ENCODE assay signal across 14 cellular contexts in genomic region chr14:94040796-94041195, GRCh38. TPM values are rescaled to one million over a fixed set of nuclear protein-coding genes. Genes with fewer than 3 reads are reported as not detected.
A peak's percentile ranks its signal among the peaks of the same experiment; 100 is the strongest.
DNase-seq lines count a peak whose midpoint lies in the region; ATAC-seq and TF ChIP-seq lines count a peak whose summit lies in the region.
"Had no signal": no experiment of that assay in that cellular context is flagged by ENCODE, and none has a peak within 500 bp of the region (broad histone marks: within the 10 kb centered on the region; RNA-seq: fewer than 3 reads in every experiment).

No MANE protein-coding gene starts in this region.

- H3K36me3 ChIP-seq in Caco-2 (ENCODE audit: control insufficient read depth, insufficient read depth, low read length) (no peaks in the 10 kb centered on the region), neuronal stem cell (replicated peaks in 1 of 2; ENCODE audit: control insufficient read depth in 2 of 2, insufficient read depth in 2 of 2, low read length in 2 of 2) (peaks cover 13 to 27% of the 10 kb centered on the region in 2 donors)

- no peak overlapping the region for H2BK5ac ChIP-seq in neuronal stem cell (ENCODE audit: low read length)

- peak overlapping the region; percentile 17 for H3K18ac ChIP-seq in neuronal stem cell (ENCODE audit: low read length)

- H3K9me3 Mint-ChIP-seq in Caco-2 (ENCODE audit: unreplicated experiment) (no peaks in the 10 kb centered on the region), endothelial cell (ENCODE audit: unreplicated experiment) (no peaks in the 10 kb centered on the region)

- ATAC-seq in T-helper 17 cell = no peak
- ATAC-seq in HG03432 (IDR thresholded peaks at IDR 0.05; ENCODE audit: unreplicated experiment) = no peak
- no peak for ATAC-seq in GM19463 (IDR thresholded peaks at IDR 0.05; ENCODE audit: unreplicated experiment)

- peak overlapping the region; percentile 25 for H3K14ac ChIP-seq in neuronal stem cell (ENCODE audit: low read length)

- H2BK12ac ChIP-seq in neuronal stem cell (ENCODE audit: low read length) = no peak overlapping the region

- intact Hi-C loops in Caco-2 (cut with micrococcal nuclease; ENCODE audit: unreplicated experiment) = no loop called here

- no CpG with 5 or more reads among the region's 13 CpGs for WGBS in neuronal stem cell (ENCODE audit: extremely low coverage in 2 of 2, insufficient read length in 2 of 2, insufficient replicate concordance in 1 of 2), 2 donors

- no peak for TF ChIP-seq CTCF in Caco-2 (IDR thresholded peaks at IDR 0.05; ENCODE audit: insufficient read depth in 1 of 2, low read depth in 1 of 2, low read length in 1 of 2, severe bottlenecking in 1 of 2, unreplicated experiment in 1 of 2)
- TF ChIP-seq CTCF in endothelial cell (IDR thresholded peaks at IDR 0.05; ENCODE audit: unreplicated experiment) = no peak

- BruUV-seq in Caco-2 (replicated peaks; lab: Mats Ljungman, UMichigan) = no TSS peak

- H3K4ac ChIP-seq in neuronal stem cell (ENCODE audit: low read length) = no peak overlapping the region

- no peak overlapping the region for H2AFZ ChIP-seq in neuronal stem cell (ENCODE audit: low read length)

- H3K23ac ChIP-seq in neuronal stem cell (ENCODE audit: low read depth, low read length, poor library complexity) = peak overlapping the region; percentile 40

- H2BK15ac ChIP-seq in neuronal stem cell (ENCODE audit: low read length) = no peak overlapping the region

- no peak for DNase-seq in Caco-2
- no peak for DNase-seq in T-helper 17 cell
- DNase-seq in endothelial cell (ENCODE audit: low spot score) = no peak
- no peak for DNase-seq in neuronal stem cell (ENCODE audit: low spot score)
- no peak for DNase-seq in NCI-H1105 (lab: John Stamatoyannopoulos, UW)
- no peak for DNase-seq in SKM-1 (lab: John Stamatoyannopoulos, UW; ENCODE audit: unreplicated experiment)
- DNase-seq: BE2C; CD4-positive, alpha-beta memory T cell; DMS153; DMS79 treated with DMSO at 0.1 percent for 48 hours; EL had no signal

- H3K4me2 ChIP-seq in neuronal stem cell (ENCODE audit: insufficient read depth, low read length, poor library complexity, severe bottlenecking) = no peak overlapping the region

- H3K36me3 Mint-ChIP-seq in Caco-2 (ENCODE audit: insufficient read depth, unreplicated experiment) = peaks cover 22% of the 10 kb centered on the region
- peaks cover 4% of the 10 kb centered on the region for H3K36me3 Mint-ChIP-seq in T-helper 17 cell (ENCODE audit: low read depth)
- peaks cover 22% of the 10 kb centered on the region for H3K36me3 Mint-ChIP-seq in endothelial cell (ENCODE audit: low read depth, unreplicated experiment)

- no peak overlapping the region for H3K27ac ChIP-seq in neuronal stem cell (replicated peaks; ENCODE audit: low read length)
- H3K27ac ChIP-seq: C4-2B had no signal

- H3K4me3 Mint-ChIP-seq in Caco-2 (ENCODE audit: unreplicated experiment) (no peak overlapping the region), T-helper 17 cell (peak overlapping the region; percentile 80), endothelial cell (ENCODE audit: unreplicated experiment) (no peak overlapping the region)

- peaks cover 2% of the 10 kb centered on the region for H3K79me1 ChIP-seq in neuronal stem cell (ENCODE audit: low read depth, low read length)

- H3K27me3 Mint-ChIP-seq in Caco-2 (ENCODE audit: insufficient read depth, unreplicated experiment) (no peaks in the 10 kb centered on the region), T-helper 17 cell (no peaks in the 10 kb centered on the region), endothelial cell (ENCODE audit: unreplicated experiment) (peaks cover 5% of the 10 kb centered on the region)
- H3K27me3 Mint-ChIP-seq: CD4-positive, alpha-beta memory T cell had no signal

- H3K27me3 ChIP-seq in Caco-2 (replicated peaks; ENCODE audit: control insufficient read depth, insufficient read depth, low read length) = no peaks in the 10 kb centered on the region
- no peaks in the 10 kb centered on the region for H3K27me3 ChIP-seq in neuronal stem cell (ENCODE audit: control insufficient read depth in 3 of 3, insufficient read depth in 3 of 3, low read depth in 1 of 3, low read length in 3 of 3)
- H3K27me3 ChIP-seq: BE2C had no signal

- H4K91ac ChIP-seq in neuronal stem cell (ENCODE audit: low read depth, low read length, poor library complexity) = no peak overlapping the region

- peak overlapping the region; percentile 54 for H3K9ac ChIP-seq in neuronal stem cell (ENCODE audit: low read depth, low read length, poor library complexity)

- POLR2A ChIA-PET in Caco-2 (lab: Charles Lee) = no interaction called here

- H3K4me1 Mint-ChIP-seq in Caco-2 (ENCODE audit: low read depth, unreplicated experiment) (peaks cover 4% of the 10 kb centered on the region), T-helper 17 cell (peaks cover 21% of the 10 kb centered on the region), endothelial cell (ENCODE audit: unreplicated experiment) (no peaks in the 10 kb centered on the region)

- H2AK5ac ChIP-seq in neuronal stem cell (ENCODE audit: low read depth, low read length) = no peak overlapping the region

- H3K9me3 ChIP-seq in Caco-2 = no peaks in the 10 kb centered on the region
- no peaks in the 10 kb centered on the region for H3K9me3 ChIP-seq in T-helper 17 cell (ENCODE audit: control insufficient read depth, low read length, poor library complexity, severe bottlenecking)
- H3K9me3 ChIP-seq in neuronal stem cell (replicated peaks in 1 of 2; ENCODE audit: control insufficient read depth in 2 of 2, insufficient read depth in 1 of 2, low read depth in 1 of 2, low read length in 2 of 2) = no peaks in the 10 kb centered on the region
- H3K9me3 ChIP-seq: BE2C had no signal

- CTCF ChIA-PET in Caco-2 (lab: Charles Lee) = no interaction called here

- no peak overlapping the region for H2BK120ac ChIP-seq in neuronal stem cell (ENCODE audit: low read depth, low read length)

- H3K27ac Mint-ChIP-seq in Caco-2 (ENCODE audit: unreplicated experiment) = peak overlapping the region; percentile 60
- H3K27ac Mint-ChIP-seq in T-helper 17 cell = peak overlapping the region; percentile 94
- peak overlapping the region; percentile 21 for H3K27ac Mint-ChIP-seq in endothelial cell (ENCODE audit: unreplicated experiment)

- H4K8ac ChIP-seq in neuronal stem cell (ENCODE audit: low read depth, low read length) = peak overlapping the region; percentile 87

- H3K4me1 ChIP-seq in Caco-2 = no peaks in the 10 kb centered on the region
- H3K4me1 ChIP-seq in neuronal stem cell (ENCODE audit: control insufficient read depth in 2 of 2, insufficient read depth in 1 of 2, low read depth in 1 of 2, low read length in 2 of 2) = peaks cover 0 to 2% of the 10 kb centered on the region in 2 donors

- H3K4me3 ChIP-seq in Caco-2 (ENCODE audit: low read depth, low read length) (no peak overlapping the region), neuronal stem cell (ENCODE audit: low read length in 2 of 2) (no peak overlapping the region)

RNA-seq across cellular contexts. Expression of gene OTUB2, which starts 14.7 kb away (rescaled TPM):
- total RNA-seq in Caco-2 (2022) (1.2 TPM in 2 replicates), T-helper 17 cell (under 1 TPM; 0.12 to 0.37 TPM), endothelial cell (ENCODE audit: unreplicated experiment) (2.3 TPM)
- 5.1 TPM for polyA plus RNA-seq in neuronal stem cell (2013, experiment 1 of 2)
- polyA plus RNA-seq in neuronal stem cell (2013, experiment 2 of 2) = 5.0 TPM

RNA-seq across cellular contexts. Expression of gene DDX24, which starts 40.2 kb away (rescaled TPM):
- 131 and 132 TPM in 2 replicates for total RNA-seq in Caco-2 (2022)
- total RNA-seq in T-helper 17 cell = 100 to 1,000 TPM; 478 to 531 TPM
- total RNA-seq in endothelial cell (ENCODE audit: unreplicated experiment) = 89.6 TPM
- 106 TPM for polyA plus RNA-seq in neuronal stem cell (2013, experiment 1 of 2)
- 112 TPM for polyA plus RNA-seq in neuronal stem cell (2013, experiment 2 of 2)

RNA-seq across cellular contexts. Expression of gene IFI27L1, which starts 40.3 kb away (rescaled TPM):
- total RNA-seq in Caco-2 (2022) (11.6 and 13.6 TPM in 2 replicates), T-helper 17 cell (10 to 100 TPM in 1 of 2 donors, 1 to 10 TPM in 1; 9.3 to 12.1 TPM), endothelial cell (ENCODE audit: unreplicated experiment) (33.5 TPM)
- polyA plus RNA-seq in neuronal stem cell (2013, experiment 1 of 2) = 39.8 TPM
- polyA plus RNA-seq in neuronal stem cell (2013, experiment 2 of 2) = 38.1 TPM

RNA-seq across cellular contexts. Expression of gene CCDC197, which starts 43.7 kb away (rescaled TPM):
- total RNA-seq in Caco-2 (2022) (not detected in 2 replicates), T-helper 17 cell (not detected), endothelial cell (ENCODE audit: unreplicated experiment) (not detected)
- polyA plus RNA-seq in neuronal stem cell (2013, experiment 1 of 2) = not detected
- not detected for polyA plus RNA-seq in neuronal stem cell (2013, experiment 2 of 2)
- total RNA-seq: CD4-positive, alpha-beta memory T cell had no signal
- polyA plus RNA-seq: CD4-positive, alpha-beta memory T cell had no signal

Comparison
In these comparisons a context has a peak if more than half of its experiments do, and no peak if none do; other contexts are left out.
1. H3K27ac Mint-ChIP-seq: peak in every context shown above with its lines; median percentile 94 in T-helper 17 cell; 60 in Caco-2; 21 in endothelial cell.